ENCODE assay signal across 28 cellular contexts in the genomic region with DNA sequence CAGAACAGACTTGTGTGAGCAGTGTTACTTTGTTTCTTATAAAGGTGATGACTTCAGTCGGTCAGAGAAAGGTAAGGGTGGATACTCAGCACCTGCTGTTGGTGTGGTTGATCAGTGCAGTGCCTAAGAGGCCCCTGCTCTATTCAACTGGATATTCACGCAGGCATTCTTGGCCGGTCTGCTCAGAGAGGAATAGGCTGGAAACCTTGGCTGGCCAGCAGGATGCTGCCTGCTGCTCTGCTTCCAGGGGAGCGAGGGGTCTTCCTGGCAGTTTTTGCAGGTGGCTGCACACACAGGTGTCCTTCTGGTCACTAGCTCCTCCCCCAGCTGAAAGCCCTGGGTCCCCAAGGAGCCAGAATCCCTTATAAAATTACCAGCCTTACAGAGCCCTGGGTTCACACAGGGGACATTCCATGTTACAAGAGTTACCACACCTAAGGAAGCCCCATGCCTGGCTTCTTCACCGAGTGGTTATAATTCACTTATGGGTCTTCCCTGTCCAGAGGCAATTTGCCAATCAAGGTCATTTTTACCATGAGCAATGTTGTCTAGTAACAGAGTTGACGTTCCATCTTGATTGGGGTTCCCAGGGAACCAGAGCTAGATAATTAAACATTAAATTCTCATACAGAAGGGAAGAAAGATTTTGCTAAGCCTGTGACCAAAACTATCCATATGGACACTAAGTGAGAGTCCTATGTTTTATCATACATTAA. TPM values are rescaled to one million over a fixed set of nuclear protein-coding genes. Genes with fewer than 3 reads are reported as not detected.
A peak's percentile ranks its signal among the peaks of the same experiment; 100 is the strongest.
DNase-seq lines count a peak whose midpoint lies in the region; ATAC-seq and TF ChIP-seq lines count a peak whose summit lies in the region.
"Had no signal": no experiment of that assay in that cellular context is flagged by ENCODE, and none has a peak within 500 bp of the region (broad histone marks: within the 10 kb centered on the region; RNA-seq: fewer than 3 reads in every experiment).

No MANE protein-coding gene starts in this region.

- H3K27me3 Mint-ChIP-seq in naive thymus-derived CD4-positive, alpha-beta T cell = no peaks in the 10 kb centered on the region
- H3K27me3 Mint-ChIP-seq: activated naive CD8-positive, alpha-beta T cell; effector memory CD8-positive, alpha-beta T cell had no signal

- CTCF ChIA-PET in naive thymus-derived CD4-positive, alpha-beta T cell (lab: Charles Lee) = interaction anchor here (0.6 to 0.9 kb wide), 2 partner anchors 10 to 183 kb away, joined by 3 to 4 read pairs; no protein-coding TSS in a partner anchor

- H3K9me3 Mint-ChIP-seq in naive thymus-derived CD4-positive, alpha-beta T cell = peaks cover 0 to 1% (median 0%) of the 10 kb centered on the region in 11 donors
- H3K9me3 Mint-ChIP-seq: CD8-positive, alpha-beta T cell; effector memory CD8-positive, alpha-beta T cell had no signal

- no peak overlapping the region for H3K4me3 Mint-ChIP-seq in naive thymus-derived CD4-positive, alpha-beta T cell
- H3K4me3 Mint-ChIP-seq: activated naive CD8-positive, alpha-beta T cell; CD8-positive, alpha-beta T cell; effector memory CD8-positive, alpha-beta T cell had no signal

- H3K4me1 ChIP-seq in left ventricle myocardium inferior = peaks cover 66% of the 10 kb centered on the region
- H3K4me1 ChIP-seq in naive thymus-derived CD4-positive, alpha-beta T cell (ENCODE audit: control insufficient read depth in 2 of 2, insufficient read depth in 2 of 2, low read length in 2 of 2) = peaks cover 0 to 14% of the 10 kb centered on the region in 2 donors
- no peaks in the 10 kb centered on the region for H3K4me1 ChIP-seq in MM.1S (ENCODE audit: low read length)
- H3K4me1 ChIP-seq: HAP-1 had no signal

- H3F3A ChIP-seq in MM.1S (ENCODE audit: insufficient read depth, low read length) = no peaks in the 10 kb centered on the region

- H3K79me2 ChIP-seq in MM.1S (ENCODE audit: low read length) = peaks cover 36% of the 10 kb centered on the region

- no peaks in the 10 kb centered on the region for H3K36me3 ChIP-seq in left ventricle myocardium inferior
- peaks cover 0 to 6% (median 2%) of the 10 kb centered on the region in 3 experiments for H3K36me3 ChIP-seq in naive thymus-derived CD4-positive, alpha-beta T cell (ENCODE audit: control insufficient read depth in 2 of 3, insufficient read depth in 3 of 3, low read length in 3 of 3)
- no peaks in the 10 kb centered on the region for H3K36me3 ChIP-seq in MM.1S (replicated peaks; ENCODE audit: insufficient read depth, low read length)
- H3K36me3 ChIP-seq: HAP-1, prostate gland, upper lobe of right lung had no signal

- H3K9me3 ChIP-seq in left ventricle myocardium inferior (replicated peaks) (no peaks in the 10 kb centered on the region), MM.1S (replicated peaks; ENCODE audit: insufficient read depth, low read length) (no peaks in the 10 kb centered on the region)
- H3K9me3 ChIP-seq in naive thymus-derived CD4-positive, alpha-beta T cell (ENCODE audit: control insufficient read depth in 2 of 3, low read length in 3 of 3) = no peaks in the 10 kb centered on the region
- H3K9me3 ChIP-seq: HAP-1, prostate gland, SJSA1, upper lobe of right lung had no signal

- no peaks in the 10 kb centered on the region for H3K9me2 ChIP-seq in MM.1S (replicated peaks; ENCODE audit: insufficient read depth, low read length)

- H3K4me1 Mint-ChIP-seq in naive thymus-derived CD4-positive, alpha-beta T cell = peaks cover 26 to 83% (median 77%) of the 10 kb centered on the region in 7 donors

- no peak overlapping the region for H2AFZ ChIP-seq in MM.1S (ENCODE audit: low read length)

- H3K36me3 Mint-ChIP-seq in naive thymus-derived CD4-positive, alpha-beta T cell = peaks cover 7 to 20% (median 11%) of the 10 kb centered on the region in 5 donors

- intact Hi-C loops in left ventricle myocardium inferior (cut with micrococcal nuclease) = loop anchor here (10.0 kb wide), 1 partner anchor 47 kb away; no protein-coding TSS in a partner anchor
- intact Hi-C loops in cardiac septum (cut with DNase I) = no loop called here
- intact Hi-C loops in naive thymus-derived CD4-positive, alpha-beta T cell (cut with micrococcal nuclease) = no loop called here

- TF ChIP-seq CTCF in left ventricle myocardium inferior (IDR thresholded peaks at IDR 0.05; ENCODE audit: borderline replicate concordance) = no peak
- no peak for TF ChIP-seq CTCF in MM.1S (IDR thresholded peaks at IDR 0.05; ENCODE audit: low read length)

- no peaks in the 10 kb centered on the region for H4K20me1 ChIP-seq in MM.1S (ENCODE audit: insufficient read depth, low read length)

- no peak overlapping the region for H3K4me3 ChIP-seq in left ventricle myocardium inferior
- H3K4me3 ChIP-seq in naive thymus-derived CD4-positive, alpha-beta T cell (ENCODE audit: low read length) = no peak overlapping the region
- no peak overlapping the region for H3K4me3 ChIP-seq in MM.1S (ENCODE audit: low read length)
- H3K4me3 ChIP-seq: HAP-1, prostate gland, SJSA1, upper lobe of right lung had no signal

- no peak for ATAC-seq in naive thymus-derived CD4-positive, alpha-beta T cell
- ATAC-seq in GM21528 (IDR thresholded peaks at IDR 0.05; ENCODE audit: low FRiP score, unreplicated experiment) = no peak
- ATAC-seq: CD8-positive, alpha-beta T cell; effector memory CD8-positive, alpha-beta T cell; left ventricle myocardium superior; sciatic nerve; upper lobe of right lung had no signal

- POLR2A ChIA-PET in naive thymus-derived CD4-positive, alpha-beta T cell (lab: Charles Lee) = no interaction called here

- H3K4me2 ChIP-seq in MM.1S (ENCODE audit: low read depth, low read length) = no peak overlapping the region

- no peak overlapping the region for H3K9ac ChIP-seq in MM.1S (ENCODE audit: low read length)

- DNase-seq in left ventricle myocardium inferior = peak; percentile 5
- no peak for DNase-seq in cardiac septum (ENCODE audit: low spot score)
- DNase-seq in caudate nucleus (lab: John Stamatoyannopoulos, UW) = no peak
- no peak for DNase-seq in naive thymus-derived CD4-positive, alpha-beta T cell
- no peak for DNase-seq in MM.1S
- DNase-seq in HUDEP-2 (lab: John Stamatoyannopoulos, UW; ENCODE audit: unreplicated experiment in 76 of 76) = no peak
- no peak for DNase-seq in stimulated activated CD4-positive, alpha-beta T cell treated with anti-CD3 and anti-CD28 coated beads, Interleukin-15, amount 100 ng/mL, for 24 hours
- DNase-seq: activated CD4-positive, alpha-beta T cell treated with anti-CD3 and anti-CD28 coated beads, Interleukin-2, amount 50 U/mL, for 1 hour; activated CD4-positive, CD25-positive, alpha-beta regulatory T cell; activated effector memory CD4-positive, alpha-beta T cell treated with Interleukin-2 at 50 U/mL for 16 hours; activated T-cell treated with anti-CD3 and anti-CD28 coated beads, Interleukin-2, amount 50 U/mL, for 1 hour; CD8-positive, alpha-beta T cell; cortex of kidney; effector memory CD8-positive, alpha-beta T cell; Kasumi-1; left ventricle myocardium superior; NCI-H1417 treated with DMSO at 0.1 percent for 48 hours; NCI-H2029 treated with DMSO at 0.1 percent for 48 hours; NCI-H748 treated with DMSO at 0.1 percent for 48 hours; stimulated activated CD4-positive, alpha-beta T cell treated with anti-CD3 and anti-CD28 coated beads, Interleukin-12 subunit alpha, Interleukin-12 subunit beta, amount 100 ng/mL, for 4 hours; stimulated activated CD4-positive, alpha-beta T cell treated with anti-CD3 and anti-CD28 coated beads, Interleukin-4, amount 100 ng/mL, for 24 hours; upper lobe of right lung had no signal

- H3K27ac ChIP-seq in left ventricle myocardium inferior (replicated peaks) (no peak overlapping the region), caudate nucleus (ENCODE audit: low read depth, low read length) (peak overlapping the region; percentile 97), MM.1S (ENCODE audit: low read length) (no peak overlapping the region)
- no peak overlapping the region for H3K27ac ChIP-seq in naive thymus-derived CD4-positive, alpha-beta T cell (ENCODE audit: low read depth, low read length)
- H3K27ac ChIP-seq: prostate gland, SJSA1, upper lobe of right lung had no signal

- H3K27me3 ChIP-seq in left ventricle myocardium inferior (ENCODE audit: low read depth) (no peaks in the 10 kb centered on the region), MM.1S (replicated peaks; ENCODE audit: insufficient read depth, low read length) (no peaks in the 10 kb centered on the region)
- no peaks in the 10 kb centered on the region for H3K27me3 ChIP-seq in naive thymus-derived CD4-positive, alpha-beta T cell (ENCODE audit: control insufficient read depth in 2 of 2, insufficient read depth in 2 of 2, low read length in 2 of 2)
- H3K27me3 ChIP-seq: SJSA1, upper lobe of right lung had no signal

- peak overlapping the region in 5 of 9 donors; percentile 27 to 71 (median 60) for H3K27ac Mint-ChIP-seq in naive thymus-derived CD4-positive, alpha-beta T cell
- H3K27ac Mint-ChIP-seq: activated naive CD8-positive, alpha-beta T cell; CD8-positive, alpha-beta T cell had no signal

RNA-seq across cellular contexts. Expression of gene SYNJ2, which starts 16.4 kb away (rescaled TPM):
- 12.3 TPM for total RNA-seq in left ventricle myocardium inferior
- total RNA-seq in cardiac septum = 24.0 TPM
- 10 to 100 TPM; 22.4 to 36.6 (median 22.5) TPM for total RNA-seq in naive thymus-derived CD4-positive, alpha-beta T cell
- polyA plus RNA-seq in naive thymus-derived CD4-positive, alpha-beta T cell = 10 to 100 TPM; 12.0 to 18.0 TPM
